ENCODE assay signal across 10 cellular contexts in the genomic region with DNA sequence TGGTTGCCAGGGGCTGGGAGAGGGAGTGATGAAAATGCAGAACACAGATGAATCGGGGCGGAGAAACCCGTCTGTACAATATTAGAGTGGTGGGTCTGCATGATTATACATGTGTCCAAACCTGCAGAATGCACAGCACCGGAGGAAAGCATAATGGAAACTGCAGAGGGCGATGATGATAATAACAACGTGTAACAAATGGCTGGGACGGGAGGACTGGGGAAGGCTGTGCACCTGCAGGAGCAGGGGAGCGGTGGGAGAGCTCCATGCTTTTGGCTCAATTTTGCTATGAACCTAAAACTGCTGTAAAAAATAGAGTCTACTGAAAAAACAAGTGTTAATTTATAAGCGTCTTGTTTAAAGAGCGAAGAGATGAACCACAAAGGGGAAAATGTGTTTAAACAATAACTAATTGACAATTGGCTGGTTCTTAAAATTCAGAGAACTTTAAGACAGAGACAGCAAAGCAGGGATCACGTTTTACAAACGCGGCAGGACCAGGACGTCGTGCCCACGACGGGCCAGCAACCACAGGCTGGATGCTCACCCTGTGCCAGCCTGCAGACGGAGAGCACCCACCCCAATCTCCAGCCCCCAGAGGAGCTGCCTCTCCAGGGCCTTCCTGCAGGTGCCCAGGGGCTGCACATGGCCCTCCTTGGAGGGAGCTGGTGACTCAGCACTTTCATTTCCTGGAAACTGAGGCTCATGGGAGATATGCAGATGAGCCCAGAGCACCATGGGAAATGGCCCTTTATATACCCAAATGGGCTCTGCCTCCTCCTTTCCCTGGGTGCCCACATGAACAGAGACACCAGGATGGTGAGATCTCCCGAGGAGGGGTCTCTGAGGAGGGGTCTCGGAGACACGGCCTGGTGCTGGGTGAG. TPM values are rescaled to one million over a fixed set of nuclear protein-coding genes. Genes with fewer than 3 reads are reported as not detected.
DNase-seq lines count a peak whose midpoint lies in the region; ATAC-seq and TF ChIP-seq lines count a peak whose summit lies in the region.
"Had no signal": no experiment of that assay in that cellular context is flagged by ENCODE, and none has a peak within 500 bp of the region (broad histone marks: within the 10 kb centered on the region; RNA-seq: fewer than 3 reads in every experiment).

A gene with protein sequence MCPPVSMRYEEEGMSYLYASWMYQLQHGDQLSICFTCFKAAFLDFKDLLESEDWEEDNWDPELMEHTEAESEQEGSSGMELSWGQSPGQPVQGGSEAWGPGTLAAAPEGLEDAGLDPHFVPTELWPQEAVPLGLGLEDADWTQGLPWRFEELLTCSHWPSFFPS (plus strand): TSS at position 781 of the 884 bp plus-strand sequence. CDS start 2,904 bp downstream, outside the sequence.

- H3K4me3 ChIP-seq in KMS-11 (IDR thresholded peaks at IDR 0.05; ENCODE audit: insufficient read depth, low read depth, low read length) (no peak within 1 kb of the TSS), SJCRH30 (no peak within 1 kb of the TSS), neural progenitor cell (no peak within 1 kb of the TSS)
- H3K4me3 ChIP-seq: lower lobe of right lung had no signal

- no peak for ATAC-seq in left cardiac atrium
- ATAC-seq: lower lobe of right lung had no signal

- H4K20me1 ChIP-seq in KMS-11 (ENCODE audit: insufficient read depth) (no peaks in the 10 kb centered on the region), neural progenitor cell (ENCODE audit: low read depth) (no peaks in the 10 kb centered on the region)

- peaks cover 23% of the 10 kb centered on the region for H3K4me1 Mint-ChIP-seq in neural progenitor cell

- H3K27me3 ChIP-seq in KMS-11 (ENCODE audit: insufficient read depth, low read depth) (no peaks in the 10 kb centered on the region; the same call in 1 of the 2 replicates), SJCRH30 (no peaks in the 10 kb centered on the region), neural progenitor cell (peaks cover 5% of the 10 kb centered on the region)

- H3K36me3 Mint-ChIP-seq in neural progenitor cell, result no peaks in the 10 kb centered on the region

- peaks cover 2% of the 10 kb centered on the region for H3K9me3 Mint-ChIP-seq in neural progenitor cell

- H3K79me2 ChIP-seq in KMS-11 (ENCODE audit: insufficient read depth, low read depth) (no peaks in the 10 kb centered on the region), neural progenitor cell (ENCODE audit: low read depth) (no peaks in the 10 kb centered on the region)

- peak within 1 kb of the TSS; percentile 1 for H3K27ac Mint-ChIP-seq in neural progenitor cell

- H3K9ac ChIP-seq in KMS-11, result no peak within 1 kb of the TSS
- H3K9ac ChIP-seq in neural progenitor cell, result no peak within 1 kb of the TSS

- H3K27ac ChIP-seq in KMS-11 (peak within 1 kb of the TSS; percentile 52; the same call in 1 of the 2 replicates), SJCRH30 (no peak within 1 kb of the TSS), neural progenitor cell (no peak within 1 kb of the TSS)
- H3K27ac ChIP-seq: lower lobe of right lung had no signal

- TF ChIP-seq CTCF in KMS-11 (conservative IDR thresholded peaks at IDR 0.05; ENCODE audit: low read depth, low read length) (no peak), neural progenitor cell (IDR thresholded peaks at IDR 0.05) (no peak)

- H3K4me2 ChIP-seq in KMS-11, result peak within 1 kb of the TSS; percentile 33; the same call in 1 of the 2 replicates
- no peak within 1 kb of the TSS for H3K4me2 ChIP-seq in neural progenitor cell

- H3K4me1 ChIP-seq in KMS-11 (ENCODE audit: low read depth, poor library complexity, severe bottlenecking) (peaks cover 61% of the 10 kb centered on the region), SJCRH30 (peaks cover 27% of the 10 kb centered on the region), neural progenitor cell (peaks cover 5% of the 10 kb centered on the region)
- H3K4me1 ChIP-seq: lower lobe of right lung had no signal

- no peak within 1 kb of the TSS for H2AFZ ChIP-seq in KMS-11 (ENCODE audit: low read depth)
- H2AFZ ChIP-seq in neural progenitor cell (replicated peaks), result no peak within 1 kb of the TSS

- peak; percentile 65 for DNase-seq in NK-92 treated with Interleukin-12 subunit alpha and Interleukin-12 subunit beta, amount 100 ng/mL, for 24 hours (lab: John Stamatoyannopoulos, UW)
- DNase-seq in NK-92 (lab: John Stamatoyannopoulos, UW; ENCODE audit: unreplicated experiment) (no peak), SJCRH30 (peak; percentile 37 to 82), neural progenitor cell (ENCODE audit: low spot score) (no peak), NCI-H2107 treated with DMSO at 0.1 percent for 48 hours (lab: John Stamatoyannopoulos, UW; ENCODE audit: unreplicated experiment) (no peak), left cardiac atrium (no peak), posterior vena cava (ENCODE audit: low spot score) (no peak)
- DNase-seq: lower lobe of right lung had no signal

- H3F3A ChIP-seq in neural progenitor cell (ENCODE audit: low read depth), result peaks cover 13% of the 10 kb centered on the region

- intact Hi-C loops in left cardiac atrium (cut with DNase I), result loop anchor here (10.0 kb wide), 2 partner anchors 196 to 416 kb away; no protein-coding TSS in a partner anchor
- intact Hi-C loops in posterior vena cava (cut with DNase I), result loop anchor here (10.0 kb wide), 3 partner anchors 306 to 426 kb away; no protein-coding TSS in a partner anchor

- no peaks in the 10 kb centered on the region for H3K9me3 ChIP-seq in SJCRH30 (replicated peaks)
- no peaks in the 10 kb centered on the region for H3K9me3 ChIP-seq in neural progenitor cell (ENCODE audit: low read depth)
- H3K9me3 ChIP-seq: lower lobe of right lung had no signal

- H3K27me3 Mint-ChIP-seq in neural progenitor cell (ENCODE audit: insufficient read depth, low read depth), result peaks cover 3% of the 10 kb centered on the region

- H3K36me3 ChIP-seq in KMS-11 (ENCODE audit: insufficient read depth) (no peaks in the 10 kb centered on the region), SJCRH30 (no peaks in the 10 kb centered on the region), neural progenitor cell (no peaks in the 10 kb centered on the region)
- H3K36me3 ChIP-seq: lower lobe of right lung had no signal

- H3K4me3 Mint-ChIP-seq in neural progenitor cell, result peak within 1 kb of the TSS; percentile 12

RNA-seq across cellular contexts. Expression of the gene that starts here (rescaled TPM):
- total RNA-seq in SJCRH30 (2014; rRNA removed; shearing (Covaris generic)), result 1.0 and 1.4 TPM in 2 replicates
- 0.19 TPM in 1 of 2 replicates, not detected in the other for total RNA-seq in neural progenitor cell (ENCODE audit: low replicate concordance)
- total RNA-seq in left cardiac atrium, result not detected
- total RNA-seq in posterior vena cava, result not detected
- total RNA-seq: activated CD8-positive, alpha-beta memory T cell treated with anti-CD3 and anti-CD28 coated beads for 36 hours; lower lobe of right lung had no signal

Comparison
In these comparisons a context has a peak if more than half of its experiments do, and no peak if none do; other contexts are left out.
1. DNase-seq: peak in NK-92 treated with Interleukin-12 subunit alpha and Interleukin-12 subunit beta, amount 100 ng/mL, for 24 hours (single experiment) and SJCRH30 (2 of 2); none in NK-92 (single experiment), neural progenitor cell (single experiment), NCI-H2107 treated with DMSO at 0.1 percent for 48 hours (single experiment), left cardiac atrium (single experiment) and posterior vena cava (single experiment).